ENCODE assay signal across 17 cellular contexts in genomic region chr10:51367120-51367519, GRCh38.
A peak's percentile ranks its signal among the peaks of the same experiment; 100 is the strongest.
DNase-seq lines count a peak whose midpoint lies in the region; ATAC-seq and TF ChIP-seq lines count a peak whose summit lies in the region.
"Had no signal": no experiment of that assay in that cellular context is flagged by ENCODE, and none has a peak within 500 bp of the region (broad histone marks: within the 10 kb centered on the region; RNA-seq: fewer than 3 reads in every experiment).

No MANE protein-coding gene starts in this region.

- intact Hi-C loops in Right ventricle myocardium inferior (cut with DNase I) = no loop called here
- intact Hi-C loops in cardiac septum (cut with DNase I) = no loop called here
- intact Hi-C loops in left ventricle myocardium superior (cut with micrococcal nuclease) = no loop called here
- intact Hi-C loops in vagina (cut with DNase I) = no loop called here
- intact Hi-C loops in activated CD8-positive, alpha-beta T cell treated with anti-CD3 and anti-CD28 coated beads for 36 hours (cut with micrococcal nuclease) = no loop called here

- H3K36me3 Mint-ChIP-seq in nephron progenitor cell (ENCODE audit: low read depth) (no peaks in the 10 kb centered on the region), neural progenitor cell (no peaks in the 10 kb centered on the region)
- no peaks in the 10 kb centered on the region for H3K36me3 Mint-ChIP-seq in activated CD8-positive, alpha-beta T cell treated with anti-CD3 and anti-CD28 coated beads for 36 hours (ENCODE audit: low read depth)
- H3K36me3 Mint-ChIP-seq: activated naive CD8-positive, alpha-beta T cell; natural killer cell treated with Interleukin-12 subunit alpha and Interleukin-12 subunit beta and Interleukin-15 and Interleukin-18, amount 100 ng/mL, for 72 hours had no signal

- peak; percentile 51 for ATAC-seq in Right ventricle myocardium inferior
- peak; percentile 52 for ATAC-seq in left ventricle myocardium superior
- ATAC-seq in GM19324 (IDR thresholded peaks at IDR 0.05; ENCODE audit: low FRiP score, unreplicated experiment) = no peak
- ATAC-seq in activated CD8-positive, alpha-beta T cell treated with anti-CD3 and anti-CD28 coated beads for 36 hours = no peak
- ATAC-seq: natural killer cell treated with Interleukin-12 subunit alpha and Interleukin-12 subunit beta and Interleukin-15 and Interleukin-18, amount 100 ng/mL, for 72 hours had no signal

- no peaks in the 10 kb centered on the region for H4K20me1 ChIP-seq in neural progenitor cell (ENCODE audit: low read depth)

- CTCF ChIA-PET in activated CD8-positive, alpha-beta T cell treated with anti-CD3 and anti-CD28 coated beads for 36 hours (lab: Charles Lee) = no interaction called here

- H3K4me3 ChIP-seq in vagina (peak overlapping the region; percentile 15 to 27), neural progenitor cell (no peak overlapping the region)
- H3K4me3 ChIP-seq: transverse colon had no signal

- no peaks in the 10 kb centered on the region for H3K9me3 ChIP-seq in vagina
- no peaks in the 10 kb centered on the region for H3K9me3 ChIP-seq in neural progenitor cell (ENCODE audit: low read depth)
- H3K9me3 ChIP-seq: transverse colon had no signal

- H3F3A ChIP-seq in neural progenitor cell (ENCODE audit: low read depth) = no peaks in the 10 kb centered on the region

- no peak for TF ChIP-seq POLR2A in vagina (IDR thresholded peaks at IDR 0.05)

- H3K4me1 Mint-ChIP-seq in nephron progenitor cell (peaks cover 17% of the 10 kb centered on the region), neural progenitor cell (peaks cover 4% of the 10 kb centered on the region)
- no peaks in the 10 kb centered on the region for H3K4me1 Mint-ChIP-seq in activated CD8-positive, alpha-beta T cell treated with anti-CD3 and anti-CD28 coated beads for 36 hours (ENCODE audit: low read depth)

- DNase-seq in Right ventricle myocardium inferior (ENCODE audit: missing footprints) (no peak), cardiac septum (ENCODE audit: low spot score) (no peak), left ventricle myocardium superior (no peak), nephron progenitor cell (no peak), vagina (ENCODE audit: extremely low spot score in 2 of 2) (no peak), neural progenitor cell (ENCODE audit: low spot score) (no peak)
- DNase-seq in activated CD8-positive, alpha-beta T cell treated with anti-CD3 and anti-CD28 coated beads for 36 hours = no peak
- DNase-seq: activated CD4-positive, alpha-beta T cell treated with anti-CD3 and anti-CD28 coated beads for 4 hours; activated T-cell treated with anti-CD3 and anti-CD28 coated beads for 4 hours; DMS79 treated with DMSO at 0.1 percent for 48 hours; NCI-H1930; NCI-H510A treated with DMSO at 0.1 percent for 48 hours; stimulated activated CD4-positive, alpha-beta T cell treated with anti-CD3 and anti-CD28 coated beads, Interleukin-4, amount 100 ng/mL, for 24 hours; transverse colon had no signal

- no peak overlapping the region for H3K9ac ChIP-seq in neural progenitor cell

- H3K4me1 ChIP-seq in vagina (no peaks in the 10 kb centered on the region), neural progenitor cell (peaks cover 13% of the 10 kb centered on the region)

- H3K36me3 ChIP-seq in vagina = no peaks in the 10 kb centered on the region
- H3K36me3 ChIP-seq in neural progenitor cell = no peaks in the 10 kb centered on the region
- H3K36me3 ChIP-seq: transverse colon had no signal

- H3K27ac ChIP-seq in vagina (peak overlapping the region; percentile 60), neural progenitor cell (no peak overlapping the region)

- H3K27me3 ChIP-seq in vagina (no peaks in the 10 kb centered on the region), neural progenitor cell (no peaks in the 10 kb centered on the region)
- H3K27me3 ChIP-seq: transverse colon had no signal

- H3K9me3 Mint-ChIP-seq in nephron progenitor cell (no peaks in the 10 kb centered on the region), neural progenitor cell (no peaks in the 10 kb centered on the region)
- no peaks in the 10 kb centered on the region for H3K9me3 Mint-ChIP-seq in activated CD8-positive, alpha-beta T cell treated with anti-CD3 and anti-CD28 coated beads for 36 hours
- H3K9me3 Mint-ChIP-seq: natural killer cell treated with Interleukin-12 subunit alpha and Interleukin-12 subunit beta and Interleukin-15 and Interleukin-18, amount 100 ng/mL, for 72 hours had no signal

- no peak overlapping the region for H2AFZ ChIP-seq in neural progenitor cell (replicated peaks)

- POLR2A ChIA-PET in activated CD8-positive, alpha-beta T cell treated with anti-CD3 and anti-CD28 coated beads for 36 hours (lab: Charles Lee) = no interaction called here

- H3K4me3 Mint-ChIP-seq in nephron progenitor cell = no peak overlapping the region
- no peak overlapping the region for H3K4me3 Mint-ChIP-seq in activated CD8-positive, alpha-beta T cell treated with anti-CD3 and anti-CD28 coated beads for 36 hours
- H3K4me3 Mint-ChIP-seq in neural progenitor cell = no peak overlapping the region
- H3K4me3 Mint-ChIP-seq: activated naive CD8-positive, alpha-beta T cell; natural killer cell treated with Interleukin-12 subunit alpha and Interleukin-12 subunit beta and Interleukin-15 and Interleukin-18, amount 100 ng/mL, for 72 hours had no signal

- TF ChIP-seq CTCF in nephron progenitor cell (IDR thresholded peaks at IDR 0.05) = no peak
- no peak for TF ChIP-seq CTCF in vagina (IDR thresholded peaks at IDR 0.05)
- TF ChIP-seq CTCF in activated CD8-positive, alpha-beta T cell treated with anti-CD3 and anti-CD28 coated beads for 36 hours (IDR thresholded peaks at IDR 0.05) = no peak
- no peak for TF ChIP-seq CTCF in neural progenitor cell (IDR thresholded peaks at IDR 0.05)

- no peaks in the 10 kb centered on the region for H3K79me2 ChIP-seq in neural progenitor cell (ENCODE audit: low read depth)

- H3K4me2 ChIP-seq in neural progenitor cell = no peak overlapping the region

- H3K27me3 Mint-ChIP-seq in nephron progenitor cell (ENCODE audit: low read depth, poor library complexity) (no peaks in the 10 kb centered on the region), neural progenitor cell (ENCODE audit: insufficient read depth, low read depth) (peaks cover 2% of the 10 kb centered on the region)
- H3K27me3 Mint-ChIP-seq in activated CD8-positive, alpha-beta T cell treated with anti-CD3 and anti-CD28 coated beads for 36 hours = peaks cover 2% of the 10 kb centered on the region
- H3K27me3 Mint-ChIP-seq: natural killer cell treated with Interleukin-12 subunit alpha and Interleukin-12 subunit beta and Interleukin-15 and Interleukin-18, amount 100 ng/mL, for 72 hours had no signal

- H3K27ac Mint-ChIP-seq in nephron progenitor cell (peak overlapping the region; percentile 40), neural progenitor cell (no peak overlapping the region)
- H3K27ac Mint-ChIP-seq in activated CD8-positive, alpha-beta T cell treated with anti-CD3 and anti-CD28 coated beads for 36 hours = no peak overlapping the region
- H3K27ac Mint-ChIP-seq: activated naive CD8-positive, alpha-beta T cell; natural killer cell treated with Interleukin-12 subunit alpha and Interleukin-12 subunit beta and Interleukin-15 and Interleukin-18, amount 100 ng/mL, for 72 hours had no signal

Comparison
In these comparisons a context has a peak if more than half of its experiments do, and no peak if none do; other contexts are left out.
1. ATAC-seq: peak in Right ventricle myocardium inferior (single experiment) and left ventricle myocardium superior (single experiment); none in GM19324 (single experiment) and activated CD8-positive, alpha-beta T cell treated with anti-CD3 and anti-CD28 coated beads for 36 hours (single experiment).